In the genomic region with DNA sequence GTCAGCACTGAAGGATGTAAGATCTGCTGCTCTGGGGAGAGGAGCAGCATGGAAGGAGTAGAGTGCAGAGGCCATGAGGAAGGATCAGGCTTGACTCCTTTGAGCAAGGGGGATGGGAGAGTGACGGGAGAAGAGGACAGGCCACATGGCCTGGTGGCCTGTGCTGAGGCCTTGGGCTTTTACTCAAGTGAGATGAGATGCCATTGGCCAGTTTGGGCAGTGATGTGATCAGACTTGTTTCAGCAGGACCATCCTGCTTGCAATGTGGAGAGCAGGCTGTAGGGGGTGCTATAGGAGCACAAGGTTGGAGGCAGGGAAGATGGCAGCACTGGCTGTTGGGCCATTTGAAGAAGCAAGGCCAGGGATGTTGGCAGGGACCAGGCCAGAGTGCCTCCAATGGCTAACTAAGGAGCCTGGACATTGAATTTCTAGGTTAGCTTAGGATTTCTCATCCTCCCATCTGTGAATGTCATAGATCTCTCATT, we compare ENCODE assay signal across 8 cellular contexts. TPM values are rescaled to one million over a fixed set of nuclear protein-coding genes. Genes with fewer than 3 reads are reported as not detected.
DNase-seq lines count a peak whose midpoint lies in the region; ATAC-seq and TF ChIP-seq lines count a peak whose summit lies in the region.

No MANE protein-coding gene starts in this region.

- H3K9me3 ChIP-seq in OCI-LY1 (ENCODE audit: low read length) (peaks cover 5% of the 10 kb centered on the region; the same call in 1 of the 2 replicates), transverse colon (no peaks in the 10 kb centered on the region)

- intact Hi-C loops in transverse colon (cut with DNase I; ENCODE audit: low total_unique reads) = loop anchor here (10.0 kb wide), 1 partner anchor 169 kb away; no protein-coding TSS in a partner anchor

- TF ChIP-seq CTCF in OCI-LY1 (IDR thresholded peaks at IDR 0.05; ENCODE audit: low read length) (peak; percentile 59; the same call in 1 of the 2 replicates), transverse colon (IDR thresholded peaks at IDR 0.05) (peak in 4 of 5 experiments; percentile 19 to 30 (median 26))

- in situ Hi-C loops in transverse colon (cut with MboI; ENCODE audit: low pct_ligation_motif_present in 1 of 4, low pct_unique_long_range_greater_than_20kb in 1 of 4, low sequenced_read_pairs in 3 of 4) = loop anchor here in 1 of 4 donors (25.0 kb wide), 1 partner anchor 106 kb away; no protein-coding TSS in a partner anchor

- H3K4me1 ChIP-seq in OCI-LY1 (ENCODE audit: insufficient read depth, low read length, severe bottlenecking) (no peaks in the 10 kb centered on the region), transverse colon (no peaks in the 10 kb centered on the region)

- H3K4me3 ChIP-seq in OCI-LY1 (ENCODE audit: low read depth, low read length, poor library complexity, severe bottlenecking) (no peak overlapping the region), transverse colon (no peak overlapping the region)

- no peak overlapping the region for H3K9ac ChIP-seq in OCI-LY1 (ENCODE audit: low read length)

- no peak overlapping the region for H3K4me2 ChIP-seq in OCI-LY1 (ENCODE audit: low read length)

- H3K36me3 ChIP-seq in OCI-LY1 (ENCODE audit: insufficient read depth, low read length) (peaks cover 29% of the 10 kb centered on the region), transverse colon (peaks cover 0 to 11% (median 5%) of the 10 kb centered on the region in 4 donors)

- H3K27me3 ChIP-seq in OCI-LY1 (ENCODE audit: insufficient read depth, low read length) (no peaks in the 10 kb centered on the region; the same call in 1 of the 2 replicates), transverse colon (no peaks in the 10 kb centered on the region)

- no peak for ATAC-seq in HG02938 (IDR thresholded peaks at IDR 0.05; ENCODE audit: unreplicated experiment)

- peak; percentile 5 for DNase-seq in SIG-M5 treated with dmso at 0.1 percent for 504 hours (lab: John Stamatoyannopoulos, UW; ENCODE audit: unreplicated experiment)
- DNase-seq in SIG-M5 (lab: John Stamatoyannopoulos, UW) = no peak
- DNase-seq in activated naive CD4-positive, alpha-beta T cell treated with Interleukin-2 at 50 U/mL for 16 hours = peak; percentile 44
- peak; percentile 89 for DNase-seq in islet precursor cell
- peak; percentile 24 for DNase-seq in transverse colon
- no peak for DNase-seq in superior temporal gyrus (ENCODE audit: extremely low spot score)

- 50 to 75% methylated on average over 1 of the region's 1 CpG for WGBS in transverse colon (ENCODE audit: low coverage in 1 of 2), 2 donors

- H3K79me2 ChIP-seq in OCI-LY1 (ENCODE audit: insufficient read depth, low read length) = no peaks in the 10 kb centered on the region

- H3K27ac ChIP-seq in OCI-LY1 (ENCODE audit: low read depth, low read length, poor library complexity, severe bottlenecking) (no peak overlapping the region), transverse colon (no peak overlapping the region)

- no peaks in the 10 kb centered on the region for H3F3A ChIP-seq in OCI-LY1 (ENCODE audit: insufficient read depth, low read length)

- H3K9me2 ChIP-seq in OCI-LY1 (ENCODE audit: low read depth, low read length) = no peaks in the 10 kb centered on the region

- TF ChIP-seq EP300 in transverse colon (IDR thresholded peaks at IDR 0.05; ENCODE audit: low read depth) = no peak

- TF ChIP-seq POLR2A in transverse colon (IDR thresholded peaks at IDR 0.05) = no peak

- no peaks in the 10 kb centered on the region for H4K20me1 ChIP-seq in OCI-LY1 (ENCODE audit: insufficient read depth, low read length)

- no peak overlapping the region for H2AFZ ChIP-seq in OCI-LY1 (ENCODE audit: low read length)

RNA-seq across cellular contexts. Expression of a gene that starts 23.6 kb away (rescaled TPM):
- total RNA-seq in transverse colon = not detected

RNA-seq across cellular contexts. Expression of a gene that starts 34.9 kb away (rescaled TPM):
- 10 to 100 TPM in 1 of 4 donors, 1 to 10 TPM in 3; 2.6 to 26.6 (median 4.4) TPM for total RNA-seq in transverse colon

Comparison
In these comparisons a context has a peak if more than half of its experiments do, and no peak if none do; other contexts are left out.
1. DNase-seq: peak in SIG-M5 treated with dmso at 0.1 percent for 504 hours (single experiment), activated naive CD4-positive, alpha-beta T cell treated with Interleukin-2 at 50 U/mL for 16 hours (single experiment), islet precursor cell (single experiment) and transverse colon (single experiment); none in SIG-M5 (single experiment) and superior temporal gyrus (single experiment).